19 cellular contexts compared by ENCODE assay signal in genomic region chr13:83935566-83935965, GRCh38.
"Had no signal": no experiment of that assay in that cellular context is flagged by ENCODE, and none has a peak within 500 bp of the region (broad histone marks: within the 10 kb centered on the region; RNA-seq: fewer than 3 reads in every experiment).

No MANE protein-coding gene starts in this region.

- H3K4me3 ChIP-seq: colonic mucosa, lower lobe of right lung, neural progenitor cell, right lobe of liver, thoracic aorta, tibial nerve, upper lobe of left lung had no signal

- DNase-seq: colonic mucosa; effector memory CD4-positive, alpha-beta T cell; hypothalamus; immature natural killer cell; islet precursor cell; kidney glomerular epithelial cell; left colon; left ventricle myocardium superior; lower lobe of right lung; naive thymus-derived CD4-positive, alpha-beta T cell; right lobe of liver; small intestine; stimulated activated CD4-positive, alpha-beta T cell treated with anti-CD3 and anti-CD28 coated beads, Interleukin-15, amount 100 ng/mL, for 24 hours; stimulated activated CD4-positive, alpha-beta T cell treated with anti-CD3 and anti-CD28 coated beads, Interleukin-2, amount 100 ng/mL, for 48 hours; stimulated activated naive B cell treated with anti-CD40 and anti-IgM and Interleukin-4, amounts not matched to agents 10 μg/mL and 1 μg/mL and 100 μg/mL, for 72 hours; upper lobe of left lung had no signal
